In the genomic region with DNA sequence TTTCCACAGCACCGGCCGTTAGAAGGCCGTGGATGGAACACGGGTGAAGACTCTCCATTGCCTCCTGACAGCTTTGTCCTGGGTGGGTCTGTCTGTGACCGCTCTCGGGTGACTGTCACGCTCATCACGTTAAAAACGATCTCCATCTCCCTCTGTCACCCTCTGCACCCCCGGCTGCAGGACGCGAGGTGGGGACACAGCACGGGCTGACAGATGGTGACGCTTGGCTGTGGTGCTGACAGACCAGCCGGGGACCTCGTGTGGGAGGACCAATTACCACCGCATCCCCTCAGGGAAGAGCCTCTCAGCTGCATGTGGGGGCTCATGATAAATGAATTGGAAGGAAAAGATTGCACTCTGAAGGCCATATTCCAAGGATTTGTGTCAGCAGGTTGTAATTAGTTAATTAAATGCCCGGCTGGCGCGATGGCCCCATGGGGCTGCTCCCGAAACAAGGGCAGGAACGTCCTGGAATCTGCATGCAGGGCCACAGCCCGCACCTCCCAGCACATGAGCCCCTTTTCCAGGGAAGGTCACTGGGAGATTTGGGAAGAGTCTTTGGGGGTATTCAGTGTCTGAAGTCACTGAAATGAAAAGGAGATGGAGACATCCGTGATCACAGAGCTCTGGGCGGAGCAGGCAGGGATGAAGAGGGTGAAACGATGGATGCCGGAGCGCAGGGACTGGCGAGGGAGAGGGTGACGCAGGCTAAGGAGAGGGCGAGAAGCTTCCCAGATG, we compare ENCODE assay signal across 17 cellular contexts.
A peak's percentile ranks its signal among the peaks of the same experiment; 100 is the strongest.
DNase-seq lines count a peak whose midpoint lies in the region; ATAC-seq and TF ChIP-seq lines count a peak whose summit lies in the region.
"Had no signal": no experiment of that assay in that cellular context is flagged by ENCODE, and none has a peak within 500 bp of the region (broad histone marks: within the 10 kb centered on the region; RNA-seq: fewer than 3 reads in every experiment).

No MANE protein-coding gene starts in this region.

- H3K36me3 ChIP-seq in heart right ventricle = no peaks in the 10 kb centered on the region
- H3K36me3 ChIP-seq: esophagus squamous epithelium, neutrophil, SJCRH30 had no signal

- no peak overlapping the region for H3K4me3 Mint-ChIP-seq in activated T-cell treated with anti-CD3 and anti-CD28 coated beads, Interleukin-2, amount 50 U/mL, for 24 hours
- H3K4me3 Mint-ChIP-seq: WTC11 had no signal

- 60 to 65% methylated on average over 31 of the region's 31 CpGs for WGBS in heart right ventricle, 2 donors

- peaks cover 29% of the 10 kb centered on the region for H3K27me3 Mint-ChIP-seq in activated T-cell treated with anti-CD3 and anti-CD28 coated beads, Interleukin-2, amount 50 U/mL, for 24 hours

- DNase-seq in G401 (ENCODE audit: low spot score) (peak; percentile 52), NCI-H2171 treated with DMSO at 0.1 percent for 48 hours (lab: John Stamatoyannopoulos, UW) (peak; percentile 80), heart right ventricle (no peak), posterior vena cava (ENCODE audit: low spot score) (peak; percentile 36), AML-193 (lab: John Stamatoyannopoulos, UW) (no peak)
- DNase-seq in activated T-cell treated with anti-CD3 and anti-CD28 coated beads, Interleukin-2, amount 50 U/mL, for 24 hours = no peak
- DNase-seq: esophagus squamous epithelium; GOT3; PC-3; SJCRH30; stimulated activated CD4-positive, alpha-beta T cell treated with anti-CD3 and anti-CD28 coated beads, Interleukin-15, amount 100 ng/mL, for 24 hours had no signal

- no peak overlapping the region for H3K27ac ChIP-seq in heart right ventricle
- H3K27ac ChIP-seq: dorsolateral prefrontal cortex, esophagus squamous epithelium, neutrophil, SJCRH30 had no signal

- H3K9me3 Mint-ChIP-seq in activated T-cell treated with anti-CD3 and anti-CD28 coated beads, Interleukin-2, amount 50 U/mL, for 24 hours = no peaks in the 10 kb centered on the region
- H3K9me3 Mint-ChIP-seq: activated T-helper 2 cell treated with anti-CD3 and anti-CD28 coated beads, Interferon-gamma antibody, Interleukin-2, Interleukin-4, amounts not matched to agents 10 μg/mL and 5 μg/mL and 100 μg/mL, durations not matched to agents 14 hours and 24 hours and 36 hours had no signal

- no peak overlapping the region for H3K27ac Mint-ChIP-seq in activated T-cell treated with anti-CD3 and anti-CD28 coated beads, Interleukin-2, amount 50 U/mL, for 24 hours
- H3K27ac Mint-ChIP-seq: activated T-helper 2 cell treated with anti-CD3 and anti-CD28 coated beads, Interferon-gamma antibody, Interleukin-2, Interleukin-4, amounts not matched to agents 10 μg/mL and 5 μg/mL and 100 μg/mL, durations not matched to agents 14 hours and 24 hours and 36 hours; WTC11 had no signal

- H3K9me3 ChIP-seq in heart right ventricle = no peaks in the 10 kb centered on the region
- H3K9me3 ChIP-seq: esophagus squamous epithelium, neutrophil, SJCRH30 had no signal

- intact Hi-C loops in heart right ventricle (cut with DNase I) = loop anchor here in 5 of 10 donors (10.0 kb wide), 7 partner anchors 96 to 686 kb away; a partner anchor contains a TSS
- intact Hi-C loops in posterior vena cava (cut with DNase I) = no loop called here

- peaks cover 0 to 12% (median 4%) of the 10 kb centered on the region in 9 donors for H3K4me1 ChIP-seq in heart right ventricle
- H3K4me1 ChIP-seq: esophagus squamous epithelium, SJCRH30 had no signal

- H3K4me3 ChIP-seq in heart right ventricle = no peak overlapping the region
- H3K4me3 ChIP-seq: dorsolateral prefrontal cortex, esophagus squamous epithelium, SJCRH30 had no signal

- H3K27me3 ChIP-seq in heart right ventricle = peaks cover 0 to 44% (median 12%) of the 10 kb centered on the region in 7 donors
- H3K27me3 ChIP-seq: SJCRH30 had no signal

- H3K36me3 Mint-ChIP-seq in activated T-cell treated with anti-CD3 and anti-CD28 coated beads, Interleukin-2, amount 50 U/mL, for 24 hours (ENCODE audit: low read depth) = no peaks in the 10 kb centered on the region
- H3K36me3 Mint-ChIP-seq: WTC11 had no signal

- in situ Hi-C loops in G401 (cut with HindIII; ENCODE audit: low sequenced_read_pairs) = loop anchor here (25.0 kb wide), 1 partner anchor 299 kb away; no protein-coding TSS in a partner anchor

- no peaks in the 10 kb centered on the region for H3K4me1 Mint-ChIP-seq in activated T-cell treated with anti-CD3 and anti-CD28 coated beads, Interleukin-2, amount 50 U/mL, for 24 hours (ENCODE audit: low read depth)
- H3K4me1 Mint-ChIP-seq: WTC11 had no signal

- ATAC-seq in heart right ventricle = peak; percentile 37 to 83 (median 64)
- ATAC-seq in HG03159 (IDR thresholded peaks at IDR 0.05; ENCODE audit: unreplicated experiment) = no peak
- ATAC-seq: left lobe of liver, PC-3 had no signal

- TF ChIP-seq CTCF in heart right ventricle (IDR thresholded peaks at IDR 0.05) = peak in 5 of 9 donors; percentile 18 to 61 (median 40)

Comparison
In these comparisons a context has a peak if more than half of its experiments do, and no peak if none do; other contexts are left out.
1. DNase-seq: peak in G401 (single experiment), NCI-H2171 treated with DMSO at 0.1 percent for 48 hours (single experiment) and posterior vena cava (single experiment); none in heart right ventricle (0 of 2), activated T-cell treated with anti-CD3 and anti-CD28 coated beads, Interleukin-2, amount 50 U/mL, for 24 hours (single experiment) and AML-193 (0 of 2).